In the genomic region with DNA sequence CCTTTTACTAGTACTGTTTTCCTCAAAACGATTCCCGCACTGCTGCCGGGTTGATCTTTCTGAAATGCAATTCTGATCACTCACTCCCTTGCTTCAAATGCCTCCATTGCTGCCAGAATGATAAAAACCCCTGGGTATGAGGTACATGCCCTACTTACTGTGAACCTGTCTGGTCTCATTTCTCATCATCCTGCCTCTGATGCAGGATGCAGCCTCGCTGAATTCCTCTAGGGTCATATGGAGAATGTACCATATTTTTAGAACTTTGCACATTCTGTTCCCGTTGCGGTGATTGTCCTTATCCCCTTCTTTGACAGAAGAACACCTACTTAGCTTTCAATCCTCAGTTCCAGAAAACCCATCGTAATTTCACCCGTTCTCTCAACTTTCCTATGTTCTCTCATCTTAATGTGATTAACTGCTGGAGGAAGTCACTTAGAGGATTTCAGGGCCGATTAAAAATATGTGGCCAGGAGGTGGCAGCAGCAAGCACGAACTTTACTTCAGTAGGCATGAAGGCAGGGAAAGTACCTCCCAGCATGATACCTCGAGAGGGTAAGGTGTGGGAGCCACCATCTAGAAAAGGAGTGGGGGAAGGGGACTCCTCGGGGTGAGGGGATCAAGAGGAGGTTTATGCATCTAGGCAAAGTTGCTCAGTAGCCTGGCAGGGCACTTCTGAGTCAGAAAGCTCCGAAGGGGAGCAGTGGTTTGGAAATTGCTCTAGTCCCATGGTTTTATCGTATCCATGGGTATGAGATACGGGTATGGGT, we compare ENCODE assay signal across 9 cellular contexts.
DNase-seq lines count a peak whose midpoint lies in the region; ATAC-seq and TF ChIP-seq lines count a peak whose summit lies in the region.
"Had no signal": no experiment of that assay in that cellular context is flagged by ENCODE, and none has a peak within 500 bp of the region (broad histone marks: within the 10 kb centered on the region; RNA-seq: fewer than 3 reads in every experiment).

No MANE protein-coding gene starts in this region.

- peak; percentile 54 for TF ChIP-seq CTCF in astrocyte of the spinal cord (IDR thresholded peaks at IDR 0.05; ENCODE audit: low read depth, low read length)

- no peaks in the 10 kb centered on the region for H3K9me3 Mint-ChIP-seq in activated T-cell treated with anti-CD3 and anti-CD28 coated beads, Interleukin-2, amount 50 U/mL, for 4 hours
- H3K9me3 Mint-ChIP-seq in stimulated activated naive B cell treated with anti-CD40 and anti-IgM and Interleukin-4, amounts not matched to agents 10 μg/mL and 1 μg/mL and 100 μg/mL, for 72 hours: no peaks in the 10 kb centered on the region
- no peaks in the 10 kb centered on the region for H3K9me3 Mint-ChIP-seq in stimulated activated memory B cell treated with anti-CD40 and anti-IgM and Interleukin-4, amounts not matched to agents 10 μg/mL and 1 μg/mL and 100 μg/mL, for 72 hours

- ATAC-seq in activated T-cell treated with anti-CD3 and anti-CD28 coated beads, Interleukin-2, amount 50 U/mL, for 4 hours: no peak
- ATAC-seq in HG02642 (IDR thresholded peaks at IDR 0.05; ENCODE audit: poor library complexity, unreplicated experiment): peak; percentile 79
- peak; percentile 78 to 88 for ATAC-seq in stimulated activated naive B cell treated with anti-CD40 and anti-IgM and Interleukin-4, amounts not matched to agents 10 μg/mL and 1 μg/mL and 100 μg/mL, for 72 hours (replicated peaks)
- ATAC-seq in stimulated activated memory B cell treated with anti-CD40 and anti-IgM and Interleukin-4, amounts not matched to agents 10 μg/mL and 1 μg/mL and 100 μg/mL, for 72 hours: no peak

- no peaks in the 10 kb centered on the region for H3K27me3 Mint-ChIP-seq in activated T-cell treated with anti-CD3 and anti-CD28 coated beads, Interleukin-2, amount 50 U/mL, for 4 hours (ENCODE audit: low read depth)
- H3K27me3 Mint-ChIP-seq in stimulated activated naive B cell treated with anti-CD40 and anti-IgM and Interleukin-4, amounts not matched to agents 10 μg/mL and 1 μg/mL and 100 μg/mL, for 72 hours: no peaks in the 10 kb centered on the region
- H3K27me3 Mint-ChIP-seq in stimulated activated memory B cell treated with anti-CD40 and anti-IgM and Interleukin-4, amounts not matched to agents 10 μg/mL and 1 μg/mL and 100 μg/mL, for 72 hours: no peaks in the 10 kb centered on the region

- DNase-seq in activated T-cell treated with anti-CD3 and anti-CD28 coated beads for 24 hours (ENCODE audit: low read depth) (peak; percentile 11), NOMO-1 treated with dmso at 0.1 percent for 144 hours (lab: John Stamatoyannopoulos, UW; ENCODE audit: unreplicated experiment) (peak; percentile 49), astrocyte of the spinal cord (ENCODE audit: low read depth, low spot score) (peak; percentile 64), kidney glomerular epithelial cell (lab: John Stamatoyannopoulos, UW) (peak; percentile 53)
- DNase-seq in activated T-cell treated with anti-CD3 and anti-CD28 coated beads, Interleukin-2, amount 50 U/mL, for 4 hours: no peak
- peak; percentile 13 for DNase-seq in stimulated activated naive B cell treated with anti-CD40 and anti-IgM and Interleukin-4, amounts not matched to agents 10 μg/mL and 1 μg/mL and 100 μg/mL, for 72 hours

- in situ Hi-C loops in astrocyte of the spinal cord (cut with HindIII; ENCODE audit: low sequenced_read_pairs): no loop called here

- no peak overlapping the region for H3K4me3 Mint-ChIP-seq in activated T-cell treated with anti-CD3 and anti-CD28 coated beads, Interleukin-2, amount 50 U/mL, for 4 hours
- no peak overlapping the region for H3K4me3 Mint-ChIP-seq in stimulated activated naive B cell treated with anti-CD40 and anti-IgM and Interleukin-4, amounts not matched to agents 10 μg/mL and 1 μg/mL and 100 μg/mL, for 72 hours
- H3K4me3 Mint-ChIP-seq in stimulated activated memory B cell treated with anti-CD40 and anti-IgM and Interleukin-4, amounts not matched to agents 10 μg/mL and 1 μg/mL and 100 μg/mL, for 72 hours: no peak overlapping the region

- H3K4me3 ChIP-seq in astrocyte of the spinal cord (ENCODE audit: low read depth, low read length): no peak overlapping the region
- H3K4me3 ChIP-seq: thoracic aorta had no signal

- no peaks in the 10 kb centered on the region for H3K4me1 Mint-ChIP-seq in activated T-cell treated with anti-CD3 and anti-CD28 coated beads, Interleukin-2, amount 50 U/mL, for 4 hours (ENCODE audit: low read depth)
- no peaks in the 10 kb centered on the region for H3K4me1 Mint-ChIP-seq in stimulated activated naive B cell treated with anti-CD40 and anti-IgM and Interleukin-4, amounts not matched to agents 10 μg/mL and 1 μg/mL and 100 μg/mL, for 72 hours
- H3K4me1 Mint-ChIP-seq in stimulated activated memory B cell treated with anti-CD40 and anti-IgM and Interleukin-4, amounts not matched to agents 10 μg/mL and 1 μg/mL and 100 μg/mL, for 72 hours: no peaks in the 10 kb centered on the region

- H3K36me3 Mint-ChIP-seq in activated T-cell treated with anti-CD3 and anti-CD28 coated beads, Interleukin-2, amount 50 U/mL, for 4 hours (ENCODE audit: insufficient read depth): no peaks in the 10 kb centered on the region
- no peaks in the 10 kb centered on the region for H3K36me3 Mint-ChIP-seq in stimulated activated naive B cell treated with anti-CD40 and anti-IgM and Interleukin-4, amounts not matched to agents 10 μg/mL and 1 μg/mL and 100 μg/mL, for 72 hours
- H3K36me3 Mint-ChIP-seq in stimulated activated memory B cell treated with anti-CD40 and anti-IgM and Interleukin-4, amounts not matched to agents 10 μg/mL and 1 μg/mL and 100 μg/mL, for 72 hours: no peaks in the 10 kb centered on the region

- peak overlapping the region; percentile 22 for H3K27ac Mint-ChIP-seq in stimulated activated naive B cell treated with anti-CD40 and anti-IgM and Interleukin-4, amounts not matched to agents 10 μg/mL and 1 μg/mL and 100 μg/mL, for 72 hours
- H3K27ac Mint-ChIP-seq in stimulated activated memory B cell treated with anti-CD40 and anti-IgM and Interleukin-4, amounts not matched to agents 10 μg/mL and 1 μg/mL and 100 μg/mL, for 72 hours: no peak overlapping the region

Comparison
In these comparisons a context has a peak if more than half of its experiments do, and no peak if none do; other contexts are left out.
1. ATAC-seq: peak in HG02642 (single experiment) and stimulated activated naive B cell treated with anti-CD40 and anti-IgM and Interleukin-4, amounts not matched to agents 10 μg/mL and 1 μg/mL and 100 μg/mL, for 72 hours (2 of 2); none in activated T-cell treated with anti-CD3 and anti-CD28 coated beads, Interleukin-2, amount 50 U/mL, for 4 hours (0 of 2) and stimulated activated memory B cell treated with anti-CD40 and anti-IgM and Interleukin-4, amounts not matched to agents 10 μg/mL and 1 μg/mL and 100 μg/mL, for 72 hours (single experiment).